6 cellular contexts compared by ENCODE assay signal in genomic region chr6:124233221-124233620, GRCh38.
"Had no signal": no experiment of that assay in that cellular context is flagged by ENCODE, and none has a peak within 500 bp of the region (broad histone marks: within the 10 kb centered on the region; RNA-seq: fewer than 3 reads in every experiment).

No MANE protein-coding gene starts in this region.

- H3K4me3 ChIP-seq: K562 had no signal

- DNase-seq: IMR-90, KBM-7, KG1 had no signal

- H3K27ac ChIP-seq: HL-60 had no signal

- ATAC-seq: HepG2, K562 had no signal
